In the genomic region with DNA sequence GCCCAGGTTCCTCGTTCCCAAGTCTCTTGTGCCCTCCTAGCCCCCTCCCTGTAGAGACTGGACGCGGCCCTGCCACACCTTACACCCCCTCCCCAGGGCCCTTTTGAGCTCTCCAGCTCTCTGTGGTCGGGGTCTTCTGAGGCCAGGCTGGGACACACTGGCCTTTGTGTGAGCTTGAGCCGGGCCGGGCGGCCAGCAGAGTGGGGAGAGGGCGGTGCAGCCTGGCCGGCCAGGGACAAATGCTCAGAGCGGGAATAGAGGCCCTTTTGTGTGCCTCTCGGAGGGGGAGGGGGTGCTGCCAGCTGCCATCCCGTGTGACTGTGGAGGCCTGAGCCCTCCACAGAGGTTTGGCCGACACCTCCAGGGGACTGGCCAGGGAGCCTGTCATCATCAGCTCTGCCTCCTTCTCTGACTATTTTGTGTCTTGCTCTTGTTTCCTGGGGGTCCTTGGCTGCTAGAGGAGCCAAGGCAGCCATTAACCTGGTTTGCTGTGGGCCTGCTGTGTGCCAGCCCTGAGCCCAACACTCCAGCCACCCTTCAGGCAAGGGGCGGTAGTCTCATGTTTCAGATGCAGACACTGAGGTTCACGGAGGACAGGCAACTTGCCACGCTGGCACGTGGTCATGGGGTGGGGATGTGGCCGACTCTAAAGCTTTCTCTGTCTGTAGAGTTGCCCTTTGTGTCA, we compare ENCODE assay signal across 13 cellular contexts. TPM values are rescaled to one million over a fixed set of nuclear protein-coding genes. Genes with fewer than 3 reads are reported as not detected.
DNase-seq lines count a peak whose midpoint lies in the region; ATAC-seq, FAIRE-seq and TF ChIP-seq lines count a peak whose summit lies in the region.
"Had no signal": no experiment of that assay in that cellular context is flagged by ENCODE, and none has a peak within 500 bp of the region (broad histone marks: within the 10 kb centered on the region; RNA-seq: fewer than 3 reads in every experiment).

No MANE protein-coding gene starts in this region.

- H3K4me3 Mint-ChIP-seq in neural crest cell = peak overlapping the region; percentile 78
- no peak overlapping the region for H3K4me3 Mint-ChIP-seq in type B pancreatic cell

- TF ChIP-seq CTCF in 22Rv1 (IDR thresholded peaks at IDR 0.05) = no peak
- TF ChIP-seq CTCF in neural crest cell (conservative IDR thresholded peaks at IDR 0.05) = no peak
- no peak for TF ChIP-seq CTCF in type B pancreatic cell (conservative IDR thresholded peaks at IDR 0.05)

- H3K27ac ChIP-seq in 22Rv1 = peak overlapping the region; percentile 31; the same call in 1 of the 2 replicates
- H3K27ac ChIP-seq: HL-60 had no signal

- peaks cover 24% of the 10 kb centered on the region for H3K27me3 Mint-ChIP-seq in neural crest cell (ENCODE audit: low read depth)
- peaks cover under 1% of the 10 kb centered on the region for H3K27me3 Mint-ChIP-seq in type B pancreatic cell

- ATAC-seq in GM21786 (IDR thresholded peaks at IDR 0.05; ENCODE audit: unreplicated experiment) = no peak
- no peak for ATAC-seq in HG02970 (IDR thresholded peaks at IDR 0.05; ENCODE audit: low FRiP score, unreplicated experiment)

- H3K36me3 Mint-ChIP-seq in neural crest cell (ENCODE audit: low read depth) (no peaks in the 10 kb centered on the region), type B pancreatic cell (no peaks in the 10 kb centered on the region)

- peak; percentile 31 for DNase-seq in NCI-H2107 treated with DMSO at 0.1 percent for 48 hours (lab: John Stamatoyannopoulos, UW; ENCODE audit: unreplicated experiment)
- DNase-seq in frontal cortex (ENCODE audit: low spot score in 2 of 2) = peak; percentile 63 to 78
- peak; percentile 70 for DNase-seq in neural crest cell (ENCODE audit: low read depth, low spot score)
- no peak for DNase-seq in type B pancreatic cell (ENCODE audit: extremely low spot score, unreplicated experiment)
- no peak for DNase-seq in stimulated activated CD4-positive, alpha-beta T cell treated with anti-CD3 and anti-CD28 coated beads, Interleukin-4, amount 100 ng/mL, for 1 hour
- DNase-seq: activated CD4-positive, alpha-beta T cell treated with anti-CD3 and anti-CD28 coated beads for 48 hours; MM.1S; NCI-H748 treated with DMSO at 0.1 percent for 48 hours had no signal

- H3K27ac Mint-ChIP-seq in neural crest cell (ENCODE audit: unreplicated experiment) (peak overlapping the region; percentile 97), type B pancreatic cell (no peak overlapping the region)
- H3K27ac Mint-ChIP-seq: activated T-helper 2 cell treated with anti-CD3 and anti-CD28 coated beads, Interferon-gamma antibody, Interleukin-2, Interleukin-4, amounts not matched to agents 10 μg/mL and 5 μg/mL and 100 μg/mL, durations not matched to agents 14 hours and 24 hours and 36 hours had no signal

- H3K9me3 Mint-ChIP-seq in neural crest cell (no peaks in the 10 kb centered on the region), type B pancreatic cell (no peaks in the 10 kb centered on the region)
- H3K9me3 Mint-ChIP-seq: activated T-helper 2 cell treated with anti-CD3 and anti-CD28 coated beads, Interferon-gamma antibody, Interleukin-2, Interleukin-4, amounts not matched to agents 10 μg/mL and 5 μg/mL and 100 μg/mL, durations not matched to agents 14 hours and 24 hours and 36 hours had no signal

- H3K4me1 Mint-ChIP-seq in neural crest cell = peaks cover 68% of the 10 kb centered on the region
- peaks cover 17% of the 10 kb centered on the region for H3K4me1 Mint-ChIP-seq in type B pancreatic cell (ENCODE audit: unreplicated experiment)

- FAIRE-seq in frontal cortex (lab: Jason Lieb, UNC) = peak; percentile 39

RNA-seq across cellular contexts. Expression of gene FAM222A, which starts 13.6 kb away (rescaled TPM):
- total RNA-seq in frontal cortex (2.9 TPM), neural crest cell (12.5 and 13.9 TPM in 2 replicates), type B pancreatic cell (ENCODE audit: low replicate concordance) (7.9 and 11.5 TPM in 2 replicates)

Comparison
In these comparisons a context has a peak if more than half of its experiments do, and no peak if none do; other contexts are left out.
1. DNase-seq: peak in NCI-H2107 treated with DMSO at 0.1 percent for 48 hours (single experiment), frontal cortex (2 of 2) and neural crest cell (single experiment); none in type B pancreatic cell (single experiment) and stimulated activated CD4-positive, alpha-beta T cell treated with anti-CD3 and anti-CD28 coated beads, Interleukin-4, amount 100 ng/mL, for 1 hour (single experiment).